ENCODE assay signal across 8 cellular contexts in genomic region chr2:181393472-181393871, GRCh38.
DNase-seq lines count a peak whose midpoint lies in the region; ATAC-seq and TF ChIP-seq lines count a peak whose summit lies in the region.

No MANE protein-coding gene starts in this region.

- H3K36me3 Mint-ChIP-seq in MCF 10A (ENCODE audit: insufficient read depth, unreplicated experiment): no peaks in the 10 kb centered on the region

- H3K36me3 ChIP-seq in breast epithelium: no peaks in the 10 kb centered on the region
- H3K36me3 ChIP-seq in adrenal gland (replicated peaks in 1 of 2): no peaks in the 10 kb centered on the region

- DNase-seq in MCF 10A (ENCODE audit: unreplicated experiment) (peak; percentile 41), breast epithelium (ENCODE audit: low spot score in 2 of 2) (no peak), HL-60 (ENCODE audit: low read depth in 1 of 2, low spot score in 1 of 2) (peak; percentile 60 to 66), foreskin fibroblast (peak; percentile 53 to 73), adrenal gland (no peak)

- WGBS in adrenal gland, 4 donors: 0 to 9% (median 4%) methylated on average over 1 of the region's 1 CpG

- H3K9me3 ChIP-seq in breast epithelium (no peaks in the 10 kb centered on the region), adrenal gland (replicated peaks in 1 of 3) (no peaks in the 10 kb centered on the region)

- no peaks in the 10 kb centered on the region for H3K27me3 ChIP-seq in breast epithelium
- H3K27me3 ChIP-seq in HL-60 (ENCODE audit: insufficient read depth, poor library complexity, severe bottlenecking): no peaks in the 10 kb centered on the region
- H3K27me3 ChIP-seq in adrenal gland: no peaks in the 10 kb centered on the region

- CTCF ChIA-PET in MCF 10A (lab: Yijun Ruan, JAX): interaction anchor here (0.5 kb wide), 1 partner anchor 322 kb away, joined by 3 read pairs; no protein-coding TSS in a partner anchor

- H3K27ac ChIP-seq in breast epithelium (no peak overlapping the region), HL-60 (replicated peaks) (peak overlapping the region; percentile 90), adrenal gland (no peak overlapping the region)

- TF ChIP-seq CTCF in MCF 10A (IDR thresholded peaks at IDR 0.05; ENCODE audit: unreplicated experiment) (no peak), breast epithelium (IDR thresholded peaks at IDR 0.05) (no peak), HL-60 (IDR thresholded peaks at IDR 0.05; ENCODE audit: insufficient read depth, low read length) (no peak), foreskin fibroblast (IDR thresholded peaks at IDR 0.05; ENCODE audit: low read depth, low read length) (no peak), adrenal gland (IDR thresholded peaks at IDR 0.05) (no peak)

- no peak for TF ChIP-seq POLR2A in breast epithelium (IDR thresholded peaks at IDR 0.05)
- no peak for TF ChIP-seq POLR2A in adrenal gland (IDR thresholded peaks at IDR 0.05)

- H3K9me3 Mint-ChIP-seq in MCF 10A (ENCODE audit: unreplicated experiment): no peaks in the 10 kb centered on the region

- POLR2A ChIA-PET in MCF 10A (lab: Yijun Ruan, JAX): interaction anchor here (0.9 kb wide), 1 partner anchor 23 kb away, joined by 3 read pairs; no protein-coding TSS in a partner anchor

- no peak overlapping the region for H3K4me3 Mint-ChIP-seq in MCF 10A (ENCODE audit: unreplicated experiment)

- H3K4me1 Mint-ChIP-seq in MCF 10A (ENCODE audit: insufficient read depth, unreplicated experiment): peaks cover 6% of the 10 kb centered on the region

- peak overlapping the region in 1 of 3 donors; percentile 25 for H3K4me3 ChIP-seq in breast epithelium
- H3K4me3 ChIP-seq in HL-60 (replicated peaks; ENCODE audit: insufficient read depth, low read length): peak overlapping the region; percentile 30
- no peak overlapping the region for H3K4me3 ChIP-seq in foreskin fibroblast (ENCODE audit: low read depth in 1 of 2, low read length in 2 of 2)
- H3K4me3 ChIP-seq in adrenal gland: peak overlapping the region in 1 of 4 donors; percentile 33

- H3K27ac Mint-ChIP-seq in MCF 10A (ENCODE audit: low read depth, unreplicated experiment): peak overlapping the region; percentile 91

- H3K4me1 ChIP-seq in breast epithelium (no peaks in the 10 kb centered on the region), adrenal gland (replicated peaks in 1 of 2) (no peaks in the 10 kb centered on the region)

- intact Hi-C loops in MCF 10A (cut with micrococcal nuclease): no loop called here
- intact Hi-C loops in breast epithelium (cut with DNase I; ENCODE audit: low total_unique reads): no loop called here
- intact Hi-C loops in adrenal gland (cut with DNase I): no loop called here

- ATAC-seq in SK-N-SH treated with all-trans-retinoic acid at 6 μM for 48 hours: peak; percentile 96
- no peak for ATAC-seq in GM18873 (IDR thresholded peaks at IDR 0.05; ENCODE audit: low FRiP score, unreplicated experiment)
- ATAC-seq in HG02884 (IDR thresholded peaks at IDR 0.05; ENCODE audit: unreplicated experiment): no peak

- no peaks in the 10 kb centered on the region for H3K27me3 Mint-ChIP-seq in MCF 10A (ENCODE audit: insufficient read depth, unreplicated experiment)

- no TSS peak for BruUV-seq in MCF 10A (replicated peaks; lab: Mats Ljungman, UMichigan)

TF ChIP-seq in SK-N-SH treated with all-trans-retinoic acid at 6 μM for 48 hours, 23 proteins besides CTCF, POLR2A, EP300 and RAD21:
- no peak for TF ChIP-seq ZNF565 (CRISPR knock-in tag; conservative IDR thresholded peaks at IDR 0.05; ENCODE audit: low read depth)
- TF ChIP-seq GLIS3 (CRISPR knock-in tag; IDR thresholded peaks at IDR 0.05): no peak
- TF ChIP-seq ZC3H10 (CRISPR knock-in tag; IDR thresholded peaks at IDR 0.05): no peak
- TF ChIP-seq RARB (CRISPR knock-in tag; IDR thresholded peaks at IDR 0.05): no peak
- TF ChIP-seq, protein P1, sequence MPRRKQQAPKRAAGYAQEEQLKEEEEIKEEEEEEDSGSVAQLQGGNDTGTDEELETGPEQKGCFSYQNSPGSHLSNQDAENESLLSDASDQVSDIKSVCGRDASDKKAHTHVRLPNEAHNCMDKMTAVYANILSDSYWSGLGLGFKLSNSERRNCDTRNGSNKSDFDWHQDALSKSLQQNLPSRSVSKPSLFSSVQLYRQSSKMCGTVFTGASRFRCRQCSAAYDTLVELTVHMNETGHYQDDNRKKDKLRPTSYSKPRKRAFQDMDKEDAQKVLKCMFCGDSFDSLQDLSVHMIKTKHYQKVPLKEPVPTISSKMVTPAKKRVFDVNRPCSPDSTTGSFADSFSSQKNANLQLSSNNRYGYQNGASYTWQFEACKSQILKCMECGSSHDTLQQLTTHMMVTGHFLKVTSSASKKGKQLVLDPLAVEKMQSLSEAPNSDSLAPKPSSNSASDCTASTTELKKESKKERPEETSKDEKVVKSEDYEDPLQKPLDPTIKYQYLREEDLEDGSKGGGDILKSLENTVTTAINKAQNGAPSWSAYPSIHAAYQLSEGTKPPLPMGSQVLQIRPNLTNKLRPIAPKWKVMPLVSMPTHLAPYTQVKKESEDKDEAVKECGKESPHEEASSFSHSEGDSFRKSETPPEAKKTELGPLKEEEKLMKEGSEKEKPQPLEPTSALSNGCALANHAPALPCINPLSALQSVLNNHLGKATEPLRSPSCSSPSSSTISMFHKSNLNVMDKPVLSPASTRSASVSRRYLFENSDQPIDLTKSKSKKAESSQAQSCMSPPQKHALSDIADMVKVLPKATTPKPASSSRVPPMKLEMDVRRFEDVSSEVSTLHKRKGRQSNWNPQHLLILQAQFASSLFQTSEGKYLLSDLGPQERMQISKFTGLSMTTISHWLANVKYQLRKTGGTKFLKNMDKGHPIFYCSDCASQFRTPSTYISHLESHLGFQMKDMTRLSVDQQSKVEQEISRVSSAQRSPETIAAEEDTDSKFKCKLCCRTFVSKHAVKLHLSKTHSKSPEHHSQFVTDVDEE (CRISPR knock-in tag; IDR thresholded peaks at IDR 0.05): no peak
- no peak for TF ChIP-seq ESRRG (CRISPR knock-in tag; IDR thresholded peaks at IDR 0.05)
- TF ChIP-seq ZFP30 (CRISPR knock-in tag; IDR thresholded peaks at IDR 0.05): no peak
- TF ChIP-seq ZNF70 (CRISPR knock-in tag; IDR thresholded peaks at IDR 0.05): no peak
- TF ChIP-seq BACH2 (CRISPR knock-in tag; IDR thresholded peaks at IDR 0.05; ENCODE audit: borderline replicate concordance): no peak
- TF ChIP-seq PPARA (CRISPR knock-in tag; IDR thresholded peaks at IDR 0.05; ENCODE audit: borderline replicate concordance): no peak
- no peak for TF ChIP-seq ISL1 (CRISPR knock-in tag; IDR thresholded peaks at IDR 0.05)
- TF ChIP-seq, protein P2, sequence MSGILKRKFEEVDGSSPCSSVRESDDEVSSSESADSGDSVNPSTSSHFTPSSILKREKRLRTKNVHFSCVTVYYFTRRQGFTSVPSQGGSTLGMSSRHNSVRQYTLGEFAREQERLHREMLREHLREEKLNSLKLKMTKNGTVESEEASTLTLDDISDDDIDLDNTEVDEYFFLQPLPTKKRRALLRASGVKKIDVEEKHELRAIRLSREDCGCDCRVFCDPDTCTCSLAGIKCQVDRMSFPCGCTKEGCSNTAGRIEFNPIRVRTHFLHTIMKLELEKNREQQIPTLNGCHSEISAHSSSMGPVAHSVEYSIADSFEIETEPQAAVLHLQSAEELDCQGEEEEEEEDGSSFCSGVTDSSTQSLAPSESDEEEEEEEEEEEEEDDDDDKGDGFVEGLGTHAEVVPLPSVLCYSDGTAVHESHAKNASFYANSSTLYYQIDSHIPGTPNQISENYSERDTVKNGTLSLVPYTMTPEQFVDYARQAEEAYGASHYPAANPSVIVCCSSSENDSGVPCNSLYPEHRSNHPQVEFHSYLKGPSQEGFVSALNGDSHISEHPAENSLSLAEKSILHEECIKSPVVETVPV (CRISPR knock-in tag; IDR thresholded peaks at IDR 0.05): no peak
- TF ChIP-seq, protein P3, sequence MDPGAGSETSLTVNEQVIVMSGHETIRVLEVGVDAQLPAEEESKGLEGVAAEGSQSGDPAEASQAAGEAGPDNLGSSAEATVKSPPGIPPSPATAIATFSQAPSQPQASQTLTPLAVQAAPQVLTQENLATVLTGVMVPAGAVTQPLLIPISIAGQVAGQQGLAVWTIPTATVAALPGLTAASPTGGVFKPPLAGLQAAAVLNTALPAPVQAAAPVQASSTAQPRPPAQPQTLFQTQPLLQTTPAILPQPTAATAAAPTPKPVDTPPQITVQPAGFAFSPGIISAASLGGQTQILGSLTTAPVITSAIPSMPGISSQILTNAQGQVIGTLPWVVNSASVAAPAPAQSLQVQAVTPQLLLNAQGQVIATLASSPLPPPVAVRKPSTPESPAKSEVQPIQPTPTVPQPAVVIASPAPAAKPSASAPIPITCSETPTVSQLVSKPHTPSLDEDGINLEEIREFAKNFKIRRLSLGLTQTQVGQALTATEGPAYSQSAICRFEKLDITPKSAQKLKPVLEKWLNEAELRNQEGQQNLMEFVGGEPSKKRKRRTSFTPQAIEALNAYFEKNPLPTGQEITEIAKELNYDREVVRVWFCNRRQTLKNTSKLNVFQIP (CRISPR knock-in tag; IDR thresholded peaks at IDR 0.05; ENCODE audit: borderline replicate concordance, low read depth): no peak
- TF ChIP-seq CREB5 (CRISPR knock-in tag; IDR thresholded peaks at IDR 0.05; ENCODE audit: low read depth): no peak
- TF ChIP-seq OSR1 (CRISPR knock-in tag; IDR thresholded peaks at IDR 0.05): no peak

Comparison
In these comparisons a context has a peak if more than half of its experiments do, and no peak if none do; other contexts are left out.
1. DNase-seq: peak in MCF 10A (single experiment), HL-60 (2 of 2) and foreskin fibroblast (2 of 2); none in breast epithelium (0 of 2) and adrenal gland (0 of 7).